ENCODE assay signal across 1 cellular context in the genomic region with DNA sequence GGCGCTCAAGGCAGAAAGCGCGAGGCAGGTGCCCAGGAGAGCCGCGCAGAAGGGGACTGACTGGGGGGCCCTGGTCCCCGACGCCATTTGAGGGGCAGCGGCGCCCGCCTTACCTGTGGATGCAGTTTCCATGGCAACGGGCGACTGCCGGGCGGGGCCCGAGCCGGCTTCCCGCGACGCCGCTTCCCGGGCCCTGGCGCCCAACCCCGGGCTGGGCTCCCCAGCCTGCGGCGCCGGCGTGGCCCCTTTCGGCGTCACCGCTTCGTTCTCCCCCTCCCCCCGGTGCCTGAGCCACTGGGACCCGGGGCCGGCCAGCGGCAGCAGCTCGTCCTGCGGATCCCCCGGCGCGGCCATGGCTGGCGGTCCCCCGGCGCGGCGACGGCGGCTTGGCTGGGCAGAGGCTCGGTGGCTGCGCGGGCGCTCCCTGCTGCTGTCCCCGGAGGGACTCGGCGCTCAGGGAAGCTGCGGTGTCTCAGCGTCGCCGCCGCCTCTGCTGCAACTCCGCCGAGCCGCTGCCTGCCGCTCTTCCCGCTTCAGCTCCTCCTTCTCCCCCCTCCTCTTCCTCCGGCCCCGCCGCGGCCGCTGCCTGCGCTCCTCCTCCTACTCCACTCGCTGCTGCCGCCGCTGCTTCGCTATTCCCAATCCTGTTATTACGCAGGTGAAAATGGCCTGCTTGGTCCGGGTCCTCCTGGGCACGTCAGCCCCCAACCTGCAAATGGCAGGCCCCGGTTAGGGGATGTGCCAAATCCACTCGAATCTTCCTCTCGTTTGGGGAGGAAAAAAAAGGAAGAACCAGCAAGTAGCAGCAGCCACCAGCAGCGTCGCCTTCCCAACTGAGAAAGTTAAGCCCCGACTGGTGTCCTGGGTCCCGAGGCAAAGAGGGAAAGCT.
TF ChIP-seq lines count a peak whose summit lies in the region.

A gene with protein sequence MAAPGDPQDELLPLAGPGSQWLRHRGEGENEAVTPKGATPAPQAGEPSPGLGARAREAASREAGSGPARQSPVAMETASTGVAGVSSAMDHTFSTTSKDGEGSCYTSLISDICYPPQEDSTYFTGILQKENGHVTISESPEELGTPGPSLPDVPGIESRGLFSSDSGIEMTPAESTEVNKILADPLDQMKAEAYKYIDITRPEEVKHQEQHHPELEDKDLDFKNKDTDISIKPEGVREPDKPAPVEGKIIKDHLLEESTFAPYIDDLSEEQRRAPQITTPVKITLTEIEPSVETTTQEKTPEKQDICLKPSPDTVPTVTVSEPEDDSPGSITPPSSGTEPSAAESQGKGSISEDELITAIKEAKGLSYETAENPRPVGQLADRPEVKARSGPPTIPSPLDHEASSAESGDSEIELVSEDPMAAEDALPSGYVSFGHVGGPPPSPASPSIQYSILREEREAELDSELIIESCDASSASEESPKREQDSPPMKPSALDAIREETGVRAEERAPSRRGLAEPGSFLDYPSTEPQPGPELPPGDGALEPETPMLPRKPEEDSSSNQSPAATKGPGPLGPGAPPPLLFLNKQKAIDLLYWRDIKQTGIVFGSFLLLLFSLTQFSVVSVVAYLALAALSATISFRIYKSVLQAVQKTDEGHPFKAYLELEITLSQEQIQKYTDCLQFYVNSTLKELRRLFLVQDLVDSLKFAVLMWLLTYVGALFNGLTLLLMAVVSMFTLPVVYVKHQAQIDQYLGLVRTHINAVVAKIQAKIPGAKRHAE (minus strand): TSS at position 500 of the 889 bp plus-strand sequence. CDS start 146 bp downstream, at position 354.

TF ChIP-seq in HCT116, 20 proteins besides CTCF, POLR2A, EP300 and RAD21 (continued from another document):
- TF ChIP-seq, protein P1, sequence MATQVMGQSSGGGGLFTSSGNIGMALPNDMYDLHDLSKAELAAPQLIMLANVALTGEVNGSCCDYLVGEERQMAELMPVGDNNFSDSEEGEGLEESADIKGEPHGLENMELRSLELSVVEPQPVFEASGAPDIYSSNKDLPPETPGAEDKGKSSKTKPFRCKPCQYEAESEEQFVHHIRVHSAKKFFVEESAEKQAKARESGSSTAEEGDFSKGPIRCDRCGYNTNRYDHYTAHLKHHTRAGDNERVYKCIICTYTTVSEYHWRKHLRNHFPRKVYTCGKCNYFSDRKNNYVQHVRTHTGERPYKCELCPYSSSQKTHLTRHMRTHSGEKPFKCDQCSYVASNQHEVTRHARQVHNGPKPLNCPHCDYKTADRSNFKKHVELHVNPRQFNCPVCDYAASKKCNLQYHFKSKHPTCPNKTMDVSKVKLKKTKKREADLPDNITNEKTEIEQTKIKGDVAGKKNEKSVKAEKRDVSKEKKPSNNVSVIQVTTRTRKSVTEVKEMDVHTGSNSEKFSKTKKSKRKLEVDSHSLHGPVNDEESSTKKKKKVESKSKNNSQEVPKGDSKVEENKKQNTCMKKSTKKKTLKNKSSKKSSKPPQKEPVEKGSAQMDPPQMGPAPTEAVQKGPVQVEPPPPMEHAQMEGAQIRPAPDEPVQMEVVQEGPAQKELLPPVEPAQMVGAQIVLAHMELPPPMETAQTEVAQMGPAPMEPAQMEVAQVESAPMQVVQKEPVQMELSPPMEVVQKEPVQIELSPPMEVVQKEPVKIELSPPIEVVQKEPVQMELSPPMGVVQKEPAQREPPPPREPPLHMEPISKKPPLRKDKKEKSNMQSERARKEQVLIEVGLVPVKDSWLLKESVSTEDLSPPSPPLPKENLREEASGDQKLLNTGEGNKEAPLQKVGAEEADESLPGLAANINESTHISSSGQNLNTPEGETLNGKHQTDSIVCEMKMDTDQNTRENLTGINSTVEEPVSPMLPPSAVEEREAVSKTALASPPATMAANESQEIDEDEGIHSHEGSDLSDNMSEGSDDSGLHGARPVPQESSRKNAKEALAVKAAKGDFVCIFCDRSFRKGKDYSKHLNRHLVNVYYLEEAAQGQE (IDR thresholded peaks at IDR 0.05; ENCODE audit: low read depth) = no peak
- TF ChIP-seq CEBPB (IDR thresholded peaks at IDR 0.05; ENCODE audit: low read depth) (no peak), EGR1 (IDR thresholded peaks at IDR 0.05; ENCODE audit: low read depth) (no peak), POLR2AphosphoS5 (IDR thresholded peaks at IDR 0.05; ENCODE audit: low read depth, low read length) (no peak), SRF (IDR thresholded peaks at IDR 0.05; ENCODE audit: low read depth) (no peak), JUND (IDR thresholded peaks at IDR 0.05) (no peak), EZH2phosphoT487 (IDR thresholded peaks at IDR 0.05; ENCODE audit: borderline replicate concordance) (no peak), ELF1 (IDR thresholded peaks at IDR 0.05; ENCODE audit: borderline replicate concordance, low read depth) (no peak), CBX3 (IDR thresholded peaks at IDR 0.05; ENCODE audit: low read depth) (no peak), TCF7L2 (IDR thresholded peaks at IDR 0.05; ENCODE audit: borderline replicate concordance, extremely low read depth, insufficient read depth, insufficient read length) (no peak), SP1 (IDR thresholded peaks at IDR 0.05; ENCODE audit: low read depth) (no peak), ZFX (IDR thresholded peaks at IDR 0.05) (no peak), EZH2 (IDR thresholded peaks at IDR 0.05) (no peak), SIN3A (IDR thresholded peaks at IDR 0.05; ENCODE audit: low read depth) (no peak), ZNF274 (IDR thresholded peaks at IDR 0.05; ENCODE audit: low read depth, low read length) (no peak), YY1 (IDR thresholded peaks at IDR 0.05; ENCODE audit: extremely low read depth, insufficient replicate concordance, low read depth, low read length) (no peak)
- TF ChIP-seq, protein P2, sequence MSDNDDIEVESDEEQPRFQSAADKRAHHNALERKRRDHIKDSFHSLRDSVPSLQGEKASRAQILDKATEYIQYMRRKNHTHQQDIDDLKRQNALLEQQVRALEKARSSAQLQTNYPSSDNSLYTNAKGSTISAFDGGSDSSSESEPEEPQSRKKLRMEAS (IDR thresholded peaks at IDR 0.05) = no peak
- TF ChIP-seq, protein P3, sequence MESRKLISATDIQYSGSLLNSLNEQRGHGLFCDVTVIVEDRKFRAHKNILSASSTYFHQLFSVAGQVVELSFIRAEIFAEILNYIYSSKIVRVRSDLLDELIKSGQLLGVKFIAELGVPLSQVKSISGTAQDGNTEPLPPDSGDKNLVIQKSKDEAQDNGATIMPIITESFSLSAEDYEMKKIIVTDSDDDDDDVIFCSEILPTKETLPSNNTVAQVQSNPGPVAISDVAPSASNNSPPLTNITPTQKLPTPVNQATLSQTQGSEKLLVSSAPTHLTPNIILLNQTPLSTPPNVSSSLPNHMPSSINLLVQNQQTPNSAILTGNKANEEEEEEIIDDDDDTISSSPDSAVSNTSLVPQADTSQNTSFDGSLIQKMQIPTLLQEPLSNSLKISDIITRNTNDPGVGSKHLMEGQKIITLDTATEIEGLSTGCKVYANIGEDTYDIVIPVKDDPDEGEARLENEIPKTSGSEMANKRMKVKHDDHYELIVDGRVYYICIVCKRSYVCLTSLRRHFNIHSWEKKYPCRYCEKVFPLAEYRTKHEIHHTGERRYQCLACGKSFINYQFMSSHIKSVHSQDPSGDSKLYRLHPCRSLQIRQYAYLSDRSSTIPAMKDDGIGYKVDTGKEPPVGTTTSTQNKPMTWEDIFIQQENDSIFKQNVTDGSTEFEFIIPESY (IDR thresholded peaks at IDR 0.05; ENCODE audit: extremely low read depth, insufficient replicate concordance, low read length) = no peak
